Comparison of ENCODE assay signal across 22 cellular contexts in the genomic region with DNA sequence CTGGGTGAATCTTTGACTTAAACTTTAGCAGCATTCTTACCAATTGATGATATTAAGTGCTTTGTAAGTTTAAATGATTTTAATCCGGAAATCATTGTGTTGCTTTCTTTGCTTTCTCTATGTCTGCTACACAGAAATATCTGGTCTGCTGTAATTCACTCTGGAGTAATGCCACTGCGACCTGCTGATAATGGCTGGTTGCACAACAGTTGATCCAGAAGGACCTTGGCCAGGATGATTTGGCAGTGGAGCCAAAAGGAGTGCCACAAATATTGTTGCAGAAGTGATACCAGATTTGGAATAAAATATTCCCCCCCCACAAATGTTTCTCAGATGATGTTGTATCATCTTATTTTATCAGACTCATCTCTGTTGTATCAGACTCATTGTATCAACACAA.
A peak's percentile ranks its signal among the peaks of the same experiment; 100 is the strongest.
DNase-seq lines count a peak whose midpoint lies in the region; ATAC-seq and TF ChIP-seq lines count a peak whose summit lies in the region.
"Had no signal": no experiment of that assay in that cellular context is flagged by ENCODE, and none has a peak within 500 bp of the region (broad histone marks: within the 10 kb centered on the region; RNA-seq: fewer than 3 reads in every experiment).

No MANE protein-coding gene starts in this region.

- TF ChIP-seq POLR2A in testis (IDR thresholded peaks at IDR 0.05) = no peak

- no peaks in the 10 kb centered on the region for H3K36me3 Mint-ChIP-seq in activated naive CD4-positive, alpha-beta T cell treated with anti-CD3 and anti-CD28 coated beads for 36 hours (ENCODE audit: low read depth)

- H3K79me2 ChIP-seq in SU-DHL-6 (ENCODE audit: insufficient read depth, low read length) = no peaks in the 10 kb centered on the region

- H3K4me3 ChIP-seq in right atrium auricular region (no peak overlapping the region), SU-DHL-6 (ENCODE audit: insufficient read depth, low read length, poor library complexity, severe bottlenecking) (no peak overlapping the region), heart right ventricle (no peak overlapping the region), testis (no peak overlapping the region)
- H3K4me3 ChIP-seq: BLaER1, PC-9 had no signal

- CTCF ChIA-PET in activated naive CD4-positive, alpha-beta T cell treated with anti-CD3 and anti-CD28 coated beads for 36 hours (lab: Charles Lee) = no interaction called here

- no peaks in the 10 kb centered on the region for H3K9me2 ChIP-seq in SU-DHL-6 (replicated peaks; ENCODE audit: insufficient read depth, low read length)

- peak overlapping the region; percentile 12 for H2AFZ ChIP-seq in SU-DHL-6 (ENCODE audit: low read depth, low read length, severe bottlenecking)
- H2AFZ ChIP-seq: PC-9 had no signal

- no peak overlapping the region for H3K27ac Mint-ChIP-seq in activated naive CD4-positive, alpha-beta T cell treated with anti-CD3 and anti-CD28 coated beads for 36 hours
- H3K27ac Mint-ChIP-seq: CD4-positive, alpha-beta T cell had no signal

- no peaks in the 10 kb centered on the region for H3K9me3 Mint-ChIP-seq in activated naive CD4-positive, alpha-beta T cell treated with anti-CD3 and anti-CD28 coated beads for 36 hours
- H3K9me3 Mint-ChIP-seq: CD4-positive, alpha-beta T cell had no signal

- no peak overlapping the region for H3K4me2 ChIP-seq in SU-DHL-6 (ENCODE audit: low read depth, low read length, poor library complexity, severe bottlenecking)
- H3K4me2 ChIP-seq: BLaER1, KMS-11, PC-9 had no signal

- intact Hi-C loops in Right ventricle myocardium superior (cut with DNase I) = no loop called here
- intact Hi-C loops in heart right ventricle (cut with DNase I) = no loop called here
- intact Hi-C loops in testis (cut with DNase I; ENCODE audit: low total_unique reads) = no loop called here
- intact Hi-C loops in activated naive CD4-positive, alpha-beta T cell treated with anti-CD3 and anti-CD28 coated beads for 36 hours (cut with micrococcal nuclease) = no loop called here

- DNase-seq in Right ventricle myocardium superior (no peak), right atrium auricular region (ENCODE audit: low spot score) (no peak), heart right ventricle (peak in 1 of 2 donors; percentile 46), testis (peak; percentile 28), DMS79 treated with DMSO at 0.1 percent for 48 hours (lab: John Stamatoyannopoulos, UW) (no peak)
- no peak for DNase-seq in activated naive CD4-positive, alpha-beta T cell treated with anti-CD3 and anti-CD28 coated beads for 36 hours
- DNase-seq: CD4-positive, alpha-beta T cell; COR-L47; DMS153; GDM1; IMR-90; NCI-H1417; NCI-H1694 treated with DMSO at 0.1 percent for 48 hours; NCI-H2081 treated with DMSO at 0.1 percent for 48 hours; NCI-H2171 treated with DMSO at 0.1 percent for 48 hours; NCI-H524 treated with DMSO at 0.1 percent for 48 hours; PC-9; RPMI8226; SIG-M5 had no signal

- H3K4me3 Mint-ChIP-seq in activated naive CD4-positive, alpha-beta T cell treated with anti-CD3 and anti-CD28 coated beads for 36 hours = no peak overlapping the region
- H3K4me3 Mint-ChIP-seq: CD4-positive, alpha-beta T cell had no signal

- H3K9ac ChIP-seq in SU-DHL-6 (ENCODE audit: low read length) = no peak overlapping the region
- H3K9ac ChIP-seq: BLaER1, KMS-11 had no signal

- H3K27me3 ChIP-seq in right atrium auricular region (no peaks in the 10 kb centered on the region), SU-DHL-6 (ENCODE audit: low read length) (no peaks in the 10 kb centered on the region), heart right ventricle (no peaks in the 10 kb centered on the region), testis (no peaks in the 10 kb centered on the region)
- H3K27me3 ChIP-seq: BLaER1 had no signal

- H3K27ac ChIP-seq in right atrium auricular region (no peak overlapping the region), SU-DHL-6 (ENCODE audit: low read depth, low read length) (no peak overlapping the region), heart right ventricle (no peak overlapping the region), testis (no peak overlapping the region)
- H3K27ac ChIP-seq: BLaER1, KMS-11, PC-9 had no signal

- WGBS in heart right ventricle, 2 donors = 56 to 61% methylated on average over 2 of the region's 2 CpGs
- 61 to 63% methylated on average over 2 of the region's 2 CpGs for WGBS in testis, 2 donors

- no peaks in the 10 kb centered on the region for H3K27me3 Mint-ChIP-seq in activated naive CD4-positive, alpha-beta T cell treated with anti-CD3 and anti-CD28 coated beads for 36 hours (ENCODE audit: low read depth)
- H3K27me3 Mint-ChIP-seq: CD4-positive, alpha-beta T cell had no signal

- H3K4me1 ChIP-seq in right atrium auricular region (no peaks in the 10 kb centered on the region), heart right ventricle (no peaks in the 10 kb centered on the region), testis (no peaks in the 10 kb centered on the region)
- H3K4me1 ChIP-seq: BLaER1 had no signal

- peak; percentile 92 for ATAC-seq in Right ventricle myocardium superior (ENCODE audit: poor library complexity)
- ATAC-seq in heart right ventricle = peak in 6 of 8 donors; percentile 58 to 88 (median 80)

- no peaks in the 10 kb centered on the region for H3K9me3 ChIP-seq in right atrium auricular region
- no peaks in the 10 kb centered on the region for H3K9me3 ChIP-seq in SU-DHL-6 (ENCODE audit: insufficient read depth, low read length)
- H3K9me3 ChIP-seq in heart right ventricle = no peaks in the 10 kb centered on the region
- no peaks in the 10 kb centered on the region for H3K9me3 ChIP-seq in testis
- H3K9me3 ChIP-seq: BLaER1 had no signal

- no peaks in the 10 kb centered on the region for H3K36me3 ChIP-seq in right atrium auricular region
- H3K36me3 ChIP-seq in SU-DHL-6 (ENCODE audit: low read length) = no peaks in the 10 kb centered on the region
- no peaks in the 10 kb centered on the region for H3K36me3 ChIP-seq in heart right ventricle
- H3K36me3 ChIP-seq in testis (ENCODE audit: low read depth, missing control alignments) = no peaks in the 10 kb centered on the region
- H3K36me3 ChIP-seq: BLaER1 had no signal

- H3F3A ChIP-seq in SU-DHL-6 (ENCODE audit: insufficient read depth) = no peaks in the 10 kb centered on the region

- TF ChIP-seq CTCF in right atrium auricular region (IDR thresholded peaks at IDR 0.05) (no peak), SU-DHL-6 (IDR thresholded peaks at IDR 0.05; ENCODE audit: insufficient read depth, low read length, poor library complexity, severe bottlenecking) (no peak), heart right ventricle (IDR thresholded peaks at IDR 0.05) (no peak), testis (IDR thresholded peaks at IDR 0.05) (no peak)

- H4K20me1 ChIP-seq in SU-DHL-6 (ENCODE audit: low read depth, low read length) = no peaks in the 10 kb centered on the region
- H4K20me1 ChIP-seq: BLaER1 had no signal

- no peaks in the 10 kb centered on the region for H3K4me1 Mint-ChIP-seq in activated naive CD4-positive, alpha-beta T cell treated with anti-CD3 and anti-CD28 coated beads for 36 hours (ENCODE audit: low read depth)
